In the genomic region with DNA sequence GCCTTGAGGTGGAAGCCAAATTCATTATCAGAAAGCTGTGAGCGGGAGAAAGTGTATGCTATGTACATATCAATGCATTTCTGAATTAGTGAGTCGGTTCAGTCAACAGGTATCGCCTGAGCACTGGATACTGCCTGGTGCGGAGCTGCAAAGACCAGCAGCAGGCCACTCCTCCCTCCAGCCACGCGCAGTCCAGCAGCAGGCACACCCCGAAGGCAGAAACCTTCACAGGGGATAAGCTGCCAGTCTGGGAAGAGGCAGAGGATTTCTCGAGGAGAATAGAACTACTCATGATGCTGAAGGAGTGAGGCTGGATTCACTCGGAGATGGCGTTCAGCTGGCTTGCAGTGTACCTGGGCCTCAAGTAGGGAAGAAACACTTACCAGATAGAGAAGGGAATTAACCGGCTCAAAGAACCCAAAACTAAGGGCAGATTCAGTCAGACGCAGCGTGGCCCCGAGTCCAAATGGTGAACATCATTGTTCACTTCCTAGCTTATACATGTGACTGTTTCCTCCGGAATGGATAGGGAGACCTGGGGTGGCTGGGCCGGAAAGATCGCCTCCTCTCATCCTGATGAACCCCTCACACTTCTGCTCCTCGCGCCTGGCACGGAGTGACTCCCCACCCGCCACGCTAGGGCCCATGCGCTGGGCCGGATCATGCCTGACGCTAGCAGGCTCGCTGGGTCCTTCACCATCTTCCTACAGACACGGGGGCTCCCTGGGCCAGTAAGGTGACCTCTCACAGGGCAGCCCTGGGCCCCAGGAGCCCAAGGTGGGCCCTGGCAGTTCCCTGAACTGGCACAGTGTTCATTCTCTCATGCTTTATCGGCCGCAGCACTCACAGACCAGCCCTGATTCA, we compare ENCODE assay signal across 21 cellular contexts.
DNase-seq lines count a peak whose midpoint lies in the region; ATAC-seq and TF ChIP-seq lines count a peak whose summit lies in the region.
"Had no signal": no experiment of that assay in that cellular context is flagged by ENCODE, and none has a peak within 500 bp of the region (broad histone marks: within the 10 kb centered on the region; RNA-seq: fewer than 3 reads in every experiment).

No MANE protein-coding gene starts in this region.

- 71% methylated on average over 29 of the region's 29 CpGs for WGBS in right cardiac atrium

- no peaks in the 10 kb centered on the region for H3K27me3 ChIP-seq in right cardiac atrium (ENCODE audit: control insufficient read depth, insufficient read depth)
- H3K27me3 ChIP-seq: Peyer's patch, SJSA1 had no signal

- H3K9me3 Mint-ChIP-seq in nephron progenitor cell: peaks cover 15% of the 10 kb centered on the region

- TF ChIP-seq CTCF in nephron progenitor cell (IDR thresholded peaks at IDR 0.05): no peak

- H3K4me3 ChIP-seq in right cardiac atrium (ENCODE audit: low read length): no peak overlapping the region
- H3K4me3 ChIP-seq: Peyer's patch, SJSA1 had no signal

- H3K4me1 Mint-ChIP-seq in nephron progenitor cell: peaks cover 24% of the 10 kb centered on the region

- intact Hi-C loops in Right ventricle myocardium superior (cut with DNase I) (no loop called here), cardiac septum (cut with DNase I) (no loop called here), right cardiac atrium (cut with DNase I) (no loop called here)

- peaks cover 3% of the 10 kb centered on the region for H3K27me3 Mint-ChIP-seq in nephron progenitor cell (ENCODE audit: low read depth, poor library complexity)

- peaks cover 2% of the 10 kb centered on the region for H3K4me1 ChIP-seq in right cardiac atrium (ENCODE audit: control insufficient read depth, insufficient read depth, low read length)
- H3K4me1 ChIP-seq: Peyer's patch had no signal

- peak; percentile 68 for ATAC-seq in Right ventricle myocardium superior (ENCODE audit: poor library complexity)
- ATAC-seq in right cardiac atrium: peak; percentile 40 to 45
- no peak for ATAC-seq in SK-N-SH treated with all-trans-retinoic acid at 6 μM for 48 hours
- no peak for ATAC-seq in HG02759 (IDR thresholded peaks at IDR 0.05; ENCODE audit: unreplicated experiment)

- H3K27ac Mint-ChIP-seq in nephron progenitor cell: peak overlapping the region; percentile 78

- no peak overlapping the region for H3K27ac ChIP-seq in right cardiac atrium (ENCODE audit: low read length)
- H3K27ac ChIP-seq: Peyer's patch, SJSA1 had no signal

- no peaks in the 10 kb centered on the region for H3K9me3 ChIP-seq in right cardiac atrium (ENCODE audit: control insufficient read depth, low read length)
- H3K9me3 ChIP-seq: Peyer's patch, SJSA1 had no signal

- H3K4me3 Mint-ChIP-seq in nephron progenitor cell: no peak overlapping the region

- no peaks in the 10 kb centered on the region for H3K36me3 Mint-ChIP-seq in nephron progenitor cell (ENCODE audit: low read depth)

- no peak for DNase-seq in Right ventricle myocardium superior
- DNase-seq in cardiac septum (ENCODE audit: low spot score): no peak
- DNase-seq in right cardiac atrium: peak in 1 of 3 donors; percentile 27
- no peak for DNase-seq in nephron progenitor cell
- no peak for DNase-seq in NCI-H2227 (lab: John Stamatoyannopoulos, UW; ENCODE audit: unreplicated experiment)
- DNase-seq: AML-193, C1 segment of cervical spinal cord, DMS53, GDM1, HCEC 1CT, KG1, NCI-H1092 treated with DMSO at 0.1 percent for 48 hours, NCI-H1436 treated with DMSO at 0.1 percent for 48 hours, NCI-H2029, NCI-H226, NCI-H510A treated with DMSO at 0.1 percent for 48 hours, NCI-H748 treated with DMSO at 0.1 percent for 48 hours, Peyer's patch had no signal

TF ChIP-seq in SK-N-SH treated with all-trans-retinoic acid at 6 μM for 48 hours, 23 proteins besides CTCF, POLR2A, EP300 and RAD21:
- TF ChIP-seq TOX (CRISPR knock-in tag; IDR thresholded peaks at IDR 0.05; ENCODE audit: borderline replicate concordance) (no peak), OSR1 (CRISPR knock-in tag; IDR thresholded peaks at IDR 0.05) (no peak), PPARA (CRISPR knock-in tag; IDR thresholded peaks at IDR 0.05; ENCODE audit: borderline replicate concordance) (no peak), SNAI2 (CRISPR knock-in tag; IDR thresholded peaks at IDR 0.05) (no peak), ESRRG (CRISPR knock-in tag; IDR thresholded peaks at IDR 0.05) (no peak), ZC3H10 (CRISPR knock-in tag; IDR thresholded peaks at IDR 0.05) (no peak), GLIS3 (CRISPR knock-in tag; IDR thresholded peaks at IDR 0.05) (no peak), BACH2 (CRISPR knock-in tag; IDR thresholded peaks at IDR 0.05; ENCODE audit: borderline replicate concordance) (no peak), ZFP3 (CRISPR knock-in tag; IDR thresholded peaks at IDR 0.05) (no peak), ZNF8 (CRISPR knock-in tag; IDR thresholded peaks at IDR 0.05) (no peak), TCF4 (CRISPR knock-in tag; IDR thresholded peaks at IDR 0.05; ENCODE audit: borderline replicate concordance) (no peak), CSDC2 (CRISPR knock-in tag; IDR thresholded peaks at IDR 0.05) (no peak), ZNF565 (CRISPR knock-in tag; conservative IDR thresholded peaks at IDR 0.05; ENCODE audit: low read depth) (no peak)
- TF ChIP-seq, protein P1, sequence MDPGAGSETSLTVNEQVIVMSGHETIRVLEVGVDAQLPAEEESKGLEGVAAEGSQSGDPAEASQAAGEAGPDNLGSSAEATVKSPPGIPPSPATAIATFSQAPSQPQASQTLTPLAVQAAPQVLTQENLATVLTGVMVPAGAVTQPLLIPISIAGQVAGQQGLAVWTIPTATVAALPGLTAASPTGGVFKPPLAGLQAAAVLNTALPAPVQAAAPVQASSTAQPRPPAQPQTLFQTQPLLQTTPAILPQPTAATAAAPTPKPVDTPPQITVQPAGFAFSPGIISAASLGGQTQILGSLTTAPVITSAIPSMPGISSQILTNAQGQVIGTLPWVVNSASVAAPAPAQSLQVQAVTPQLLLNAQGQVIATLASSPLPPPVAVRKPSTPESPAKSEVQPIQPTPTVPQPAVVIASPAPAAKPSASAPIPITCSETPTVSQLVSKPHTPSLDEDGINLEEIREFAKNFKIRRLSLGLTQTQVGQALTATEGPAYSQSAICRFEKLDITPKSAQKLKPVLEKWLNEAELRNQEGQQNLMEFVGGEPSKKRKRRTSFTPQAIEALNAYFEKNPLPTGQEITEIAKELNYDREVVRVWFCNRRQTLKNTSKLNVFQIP (CRISPR knock-in tag; IDR thresholded peaks at IDR 0.05; ENCODE audit: borderline replicate concordance, low read depth): no peak
- TF ChIP-seq, protein P2, sequence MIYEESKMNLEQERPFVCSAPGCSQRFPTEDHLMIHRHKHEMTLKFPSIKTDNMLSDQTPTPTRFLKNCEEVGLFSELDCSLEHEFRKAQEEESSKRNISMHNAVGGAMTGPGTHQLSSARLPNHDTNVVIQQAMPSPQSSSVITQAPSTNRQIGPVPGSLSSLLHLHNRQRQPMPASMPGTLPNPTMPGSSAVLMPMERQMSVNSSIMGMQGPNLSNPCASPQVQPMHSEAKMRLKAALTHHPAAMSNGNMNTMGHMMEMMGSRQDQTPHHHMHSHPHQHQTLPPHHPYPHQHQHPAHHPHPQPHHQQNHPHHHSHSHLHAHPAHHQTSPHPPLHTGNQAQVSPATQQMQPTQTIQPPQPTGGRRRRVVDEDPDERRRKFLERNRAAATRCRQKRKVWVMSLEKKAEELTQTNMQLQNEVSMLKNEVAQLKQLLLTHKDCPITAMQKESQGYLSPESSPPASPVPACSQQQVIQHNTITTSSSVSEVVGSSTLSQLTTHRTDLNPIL (CRISPR knock-in tag; IDR thresholded peaks at IDR 0.05; ENCODE audit: low read depth): no peak
- TF ChIP-seq, protein P3, sequence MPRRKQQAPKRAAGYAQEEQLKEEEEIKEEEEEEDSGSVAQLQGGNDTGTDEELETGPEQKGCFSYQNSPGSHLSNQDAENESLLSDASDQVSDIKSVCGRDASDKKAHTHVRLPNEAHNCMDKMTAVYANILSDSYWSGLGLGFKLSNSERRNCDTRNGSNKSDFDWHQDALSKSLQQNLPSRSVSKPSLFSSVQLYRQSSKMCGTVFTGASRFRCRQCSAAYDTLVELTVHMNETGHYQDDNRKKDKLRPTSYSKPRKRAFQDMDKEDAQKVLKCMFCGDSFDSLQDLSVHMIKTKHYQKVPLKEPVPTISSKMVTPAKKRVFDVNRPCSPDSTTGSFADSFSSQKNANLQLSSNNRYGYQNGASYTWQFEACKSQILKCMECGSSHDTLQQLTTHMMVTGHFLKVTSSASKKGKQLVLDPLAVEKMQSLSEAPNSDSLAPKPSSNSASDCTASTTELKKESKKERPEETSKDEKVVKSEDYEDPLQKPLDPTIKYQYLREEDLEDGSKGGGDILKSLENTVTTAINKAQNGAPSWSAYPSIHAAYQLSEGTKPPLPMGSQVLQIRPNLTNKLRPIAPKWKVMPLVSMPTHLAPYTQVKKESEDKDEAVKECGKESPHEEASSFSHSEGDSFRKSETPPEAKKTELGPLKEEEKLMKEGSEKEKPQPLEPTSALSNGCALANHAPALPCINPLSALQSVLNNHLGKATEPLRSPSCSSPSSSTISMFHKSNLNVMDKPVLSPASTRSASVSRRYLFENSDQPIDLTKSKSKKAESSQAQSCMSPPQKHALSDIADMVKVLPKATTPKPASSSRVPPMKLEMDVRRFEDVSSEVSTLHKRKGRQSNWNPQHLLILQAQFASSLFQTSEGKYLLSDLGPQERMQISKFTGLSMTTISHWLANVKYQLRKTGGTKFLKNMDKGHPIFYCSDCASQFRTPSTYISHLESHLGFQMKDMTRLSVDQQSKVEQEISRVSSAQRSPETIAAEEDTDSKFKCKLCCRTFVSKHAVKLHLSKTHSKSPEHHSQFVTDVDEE (CRISPR knock-in tag; IDR thresholded peaks at IDR 0.05): no peak

Comparison
In these comparisons a context has a peak if more than half of its experiments do, and no peak if none do; other contexts are left out.
1. ATAC-seq: peak in Right ventricle myocardium superior (single experiment) and right cardiac atrium (2 of 2); none in SK-N-SH treated with all-trans-retinoic acid at 6 μM for 48 hours (single experiment) and HG02759 (single experiment).